In genomic region chr17:29041091-29041490, GRCh38 we compare ENCODE assay signal across 25 cellular contexts. TPM values are rescaled to one million over a fixed set of nuclear protein-coding genes. Genes with fewer than 3 reads are reported as not detected.
DNase-seq lines count a peak whose midpoint lies in the region; ATAC-seq, FAIRE-seq and TF ChIP-seq lines count a peak whose summit lies in the region.
"Had no signal": no experiment of that assay in that cellular context is flagged by ENCODE, and none has a peak within 500 bp of the region (broad histone marks: within the 10 kb centered on the region; RNA-seq: fewer than 3 reads in every experiment).

No MANE protein-coding gene starts in this region.

- 92% methylated on average over 2 of the region's 2 CpGs; no CpG with 5 or more reads in 1 of the 2 experiments for WGBS in H1 (ENCODE audit: extremely low coverage in 1 of 2, insufficient coverage in 1 of 2, insufficient read length in 1 of 2, insufficient replicate concordance in 2 of 2, low coverage in 1 of 2, low lambda C conversion rate in 2 of 2, missing lambda C conversion rate in 1 of 2), 2 experiments
- no CpG with 5 or more reads among the region's 2 CpGs for WGBS in neuronal stem cell (ENCODE audit: extremely low coverage in 2 of 2, insufficient read length in 2 of 2, insufficient replicate concordance in 1 of 2), 2 donors
- WGBS in smooth muscle cell (ENCODE audit: low lambda C conversion rate) = 100% methylated on average over 2 of the region's 2 CpGs

- ATAC-seq in HG03139 (IDR thresholded peaks at IDR 0.05; ENCODE audit: unreplicated experiment) = no peak
- no peak for ATAC-seq in activated CD8-positive, alpha-beta memory T cell treated with anti-CD3 and anti-CD28 coated beads, Interleukin-2, amount 10 ng/mL, durations not matched to agents 7 days and 5 days
- ATAC-seq: K562 had no signal

- peak overlapping the region; percentile 13 for H3K4me3 ChIP-seq in SJCRH30
- H3K4me3 ChIP-seq in H1 (ENCODE audit: extremely low read depth in 1 of 4, insufficient read depth in 2 of 4, low read depth in 3 of 4, low read length in 4 of 4) = no peak overlapping the region
- no peak overlapping the region for H3K4me3 ChIP-seq in neuronal stem cell (ENCODE audit: low read length in 2 of 2)
- H3K4me3 ChIP-seq in smooth muscle cell = no peak overlapping the region
- H3K4me3 ChIP-seq: HAP-1, K562 had no signal

- H2AK5ac ChIP-seq in H1 (ENCODE audit: low read depth, low read length) (peak overlapping the region; percentile 98), neuronal stem cell (ENCODE audit: low read depth, low read length) (peak overlapping the region; percentile 16)

- no peaks in the 10 kb centered on the region for H4K20me1 ChIP-seq in H1 (replicated peaks in 1 of 2; ENCODE audit: control insufficient read depth in 1 of 2, insufficient read depth in 2 of 2, low read length in 2 of 2)
- H4K20me1 ChIP-seq in smooth muscle cell (ENCODE audit: low read depth) = no peaks in the 10 kb centered on the region

- H3K36me3 ChIP-seq in SJCRH30 (no peaks in the 10 kb centered on the region), H1 (ENCODE audit: control insufficient read depth in 2 of 4, insufficient read depth in 4 of 4, low read length in 3 of 4) (peaks cover 0 to 10% (median 1%) of the 10 kb centered on the region in 4 experiments; a peak in 3 of 8 replicates), neuronal stem cell (replicated peaks in 1 of 2; ENCODE audit: control insufficient read depth in 2 of 2, insufficient read depth in 2 of 2, low read length in 2 of 2) (no peaks in the 10 kb centered on the region), smooth muscle cell (ENCODE audit: low read depth) (no peaks in the 10 kb centered on the region)
- H3K36me3 ChIP-seq: HAP-1 had no signal

- DNase-seq in SJCRH30 (peak in 1 of 2 experiments; percentile 37), H1 (ENCODE audit: low read depth in 1 of 2, low spot score in 2 of 2) (no peak), neuronal stem cell (ENCODE audit: low spot score) (no peak), smooth muscle cell (lab: John Stamatoyannopoulos, UW; ENCODE audit: unreplicated experiment) (no peak), DMS 273 (lab: John Stamatoyannopoulos, UW; ENCODE audit: unreplicated experiment) (no peak), GM19239 (ENCODE audit: insufficient read length, low spot score) (no peak)
- no peak for DNase-seq in activated CD8-positive, alpha-beta memory T cell treated with anti-CD3 and anti-CD28 coated beads, Interleukin-2, amount 10 ng/mL, durations not matched to agents 7 days and 5 days
- DNase-seq: AML-193; Caco-2; CD4-positive, alpha-beta T cell; DMS153; DMS79; GDM1 had no signal

- no peak overlapping the region for H3K4me3 Mint-ChIP-seq in activated CD8-positive, alpha-beta memory T cell treated with anti-CD3 and anti-CD28 coated beads, Interleukin-2, amount 10 ng/mL, durations not matched to agents 7 days and 5 days
- H3K4me3 Mint-ChIP-seq: CD4-positive, alpha-beta T cell had no signal

- peaks cover 4% of the 10 kb centered on the region; the same call in 1 of the 2 replicates for H3K23me2 ChIP-seq in H1 (ENCODE audit: low read depth, low read length)

- H3K79me2 ChIP-seq in H1 (ENCODE audit: control insufficient read depth in 1 of 2, insufficient read depth in 2 of 2, low read length in 2 of 2) = peaks cover 0 to 6% of the 10 kb centered on the region in 2 experiments; a peak in 1 of 4 replicates
- no peaks in the 10 kb centered on the region for H3K79me2 ChIP-seq in smooth muscle cell (ENCODE audit: low read depth)

- TF ChIP-seq CTCF in H1 (IDR thresholded peaks at IDR 0.05; ENCODE audit: control extremely low read depth in 1 of 3, insufficient read depth in 1 of 3, low read depth in 1 of 3, low read length in 3 of 3) (no peak), smooth muscle cell (IDR thresholded peaks at IDR 0.05; ENCODE audit: borderline replicate concordance, insufficient read depth, poor library complexity, severe bottlenecking) (no peak)

- H3K27ac ChIP-seq in SJCRH30 (peak overlapping the region; percentile 99), H1 (ENCODE audit: low read depth, low read length) (no peak overlapping the region), neuronal stem cell (replicated peaks; ENCODE audit: low read length) (no peak overlapping the region), smooth muscle cell (ENCODE audit: low read depth) (peak overlapping the region; percentile 70)
- H3K27ac ChIP-seq: C4-2B had no signal

- peaks cover 7% of the 10 kb centered on the region for H3F3A ChIP-seq in smooth muscle cell (ENCODE audit: low read depth)

- no peak for TF ChIP-seq EP300 in H1 (IDR thresholded peaks at IDR 0.05; ENCODE audit: borderline replicate concordance in 1 of 2, low read depth in 2 of 2, low read length in 2 of 2)

- H3K9ac ChIP-seq in H1 (replicated peaks in 1 of 4; ENCODE audit: extremely low read depth in 1 of 4, low read depth in 3 of 4, low read length in 3 of 4) (no peak overlapping the region), neuronal stem cell (ENCODE audit: low read depth, low read length, poor library complexity) (no peak overlapping the region), smooth muscle cell (ENCODE audit: low read depth) (no peak overlapping the region)

- no peak overlapping the region for H3K23ac ChIP-seq in H1 (ENCODE audit: insufficient read length)
- H3K23ac ChIP-seq in neuronal stem cell (ENCODE audit: low read depth, low read length, poor library complexity) = no peak overlapping the region

- peak overlapping the region; percentile 89 for H3K18ac ChIP-seq in H1 (ENCODE audit: extremely low read depth, low read length)
- peak overlapping the region; percentile 29 for H3K18ac ChIP-seq in neuronal stem cell (ENCODE audit: low read length)

- H3K4ac ChIP-seq in H1 (replicated peaks; ENCODE audit: insufficient read length, low read depth, low read length) = peak overlapping the region; percentile 24
- H3K4ac ChIP-seq in neuronal stem cell (ENCODE audit: low read length) = no peak overlapping the region

- no peak overlapping the region for H4K5ac ChIP-seq in H1 (ENCODE audit: insufficient read length, low read depth, low read length)

- CTCF ChIA-PET in H1 (lab: Charles Lee; ENCODE audit: partially characterized antibody) = interaction anchor here (2.1 to 4.8 kb wide), 6 partner anchors 19 to 75 kb away, joined by 6 to 23 read pairs (median 10); no protein-coding TSS in a partner anchor
- CTCF ChIA-PET in activated CD8-positive, alpha-beta memory T cell treated with anti-CD3 and anti-CD28 coated beads, Interleukin-2, amount 10 ng/mL, durations not matched to agents 7 days and 5 days (lab: Charles Lee) = no interaction called here

- H4K8ac ChIP-seq in H1 (ENCODE audit: extremely low read depth, insufficient read depth, low read length) = no peak overlapping the region
- H4K8ac ChIP-seq in neuronal stem cell (ENCODE audit: low read depth, low read length) = no peak overlapping the region

- H3K27me3 Mint-ChIP-seq in activated CD8-positive, alpha-beta memory T cell treated with anti-CD3 and anti-CD28 coated beads, Interleukin-2, amount 10 ng/mL, durations not matched to agents 7 days and 5 days = peaks cover 3% of the 10 kb centered on the region

- POLR2A ChIA-PET in H1 (lab: Charles Lee; ENCODE audit: partially characterized antibody) = interaction anchor here (1.3 to 2.0 kb wide), 2 partner anchors 10 to 72 kb away, joined by 3 to 4 read pairs; no protein-coding TSS in a partner anchor

- no peak overlapping the region for H3K27ac Mint-ChIP-seq in activated CD8-positive, alpha-beta memory T cell treated with anti-CD3 and anti-CD28 coated beads, Interleukin-2, amount 10 ng/mL, durations not matched to agents 7 days and 5 days
- H3K27ac Mint-ChIP-seq: CD4-positive, alpha-beta T cell had no signal

- H3K4me1 ChIP-seq in SJCRH30 = peaks cover 71% of the 10 kb centered on the region
- peaks cover 17 to 37% (median 27%) of the 10 kb centered on the region in 4 experiments for H3K4me1 ChIP-seq in H1 (replicated peaks in 1 of 4; ENCODE audit: control insufficient read depth in 3 of 4, insufficient read depth in 4 of 4, low read length in 3 of 4)
- H3K4me1 ChIP-seq in neuronal stem cell (ENCODE audit: control insufficient read depth in 2 of 2, insufficient read depth in 1 of 2, low read depth in 1 of 2, low read length in 2 of 2) = peaks cover 23 to 59% of the 10 kb centered on the region in 2 donors
- H3K4me1 ChIP-seq in smooth muscle cell (ENCODE audit: low read depth) = peaks cover 40% of the 10 kb centered on the region
- H3K4me1 ChIP-seq: Caco-2 had no signal

- H4K91ac ChIP-seq in H1 (replicated peaks; ENCODE audit: insufficient read length, low read length) (peak overlapping the region; percentile 48), neuronal stem cell (ENCODE audit: low read depth, low read length, poor library complexity) (no peak overlapping the region)

- H3K79me1 ChIP-seq in H1 (ENCODE audit: low read depth, low read length) = 0 out of 2 replicates have a peak, but pooled peaks cover 2% of the 10 kb centered on the region
- no peaks in the 10 kb centered on the region for H3K79me1 ChIP-seq in neuronal stem cell (ENCODE audit: low read depth, low read length)

- H3K27me3 ChIP-seq in SJCRH30 (no peaks in the 10 kb centered on the region), H1 (replicated peaks in 1 of 4; ENCODE audit: control insufficient read depth in 3 of 4, extremely low read depth in 1 of 4, insufficient read depth in 3 of 4, low read length in 3 of 4) (no peaks in the 10 kb centered on the region), neuronal stem cell (ENCODE audit: control insufficient read depth in 3 of 3, insufficient read depth in 3 of 3, low read depth in 1 of 3, low read length in 3 of 3) (no peaks in the 10 kb centered on the region), smooth muscle cell (ENCODE audit: low read depth) (no peaks in the 10 kb centered on the region)

- no peak overlapping the region for H3K56ac ChIP-seq in H1 (replicated peaks; ENCODE audit: insufficient read length, low read depth, low read length)

- peaks cover 10% of the 10 kb centered on the region for H3K4me1 Mint-ChIP-seq in activated CD8-positive, alpha-beta memory T cell treated with anti-CD3 and anti-CD28 coated beads, Interleukin-2, amount 10 ng/mL, durations not matched to agents 7 days and 5 days

- H2BK5ac ChIP-seq in H1 (ENCODE audit: low read depth, low read length) (peak overlapping the region; percentile 98; the same call in 1 of the 2 replicates), neuronal stem cell (ENCODE audit: low read length) (no peak overlapping the region)

- FAIRE-seq in H1 (lab: Jason Lieb, UNC) (no peak), GM19239 (lab: Jason Lieb, UNC) (no peak)
- FAIRE-seq: A204.1, D721Med, GM12892, GM18507, HTR-8/SVneo, K562 had no signal

- H2BK120ac ChIP-seq in H1 (replicated peaks; ENCODE audit: low read depth, low read length) (peak overlapping the region; percentile 10), neuronal stem cell (ENCODE audit: low read depth, low read length) (no peak overlapping the region)

- no peaks in the 10 kb centered on the region for H3K9me3 Mint-ChIP-seq in activated CD8-positive, alpha-beta memory T cell treated with anti-CD3 and anti-CD28 coated beads, Interleukin-2, amount 10 ng/mL, durations not matched to agents 7 days and 5 days (ENCODE audit: low read depth)
- H3K9me3 Mint-ChIP-seq: CD4-positive, alpha-beta T cell had no signal

- H2BK12ac ChIP-seq in H1 (ENCODE audit: low read depth, low read length) (peak overlapping the region; percentile 95; the same call in 1 of the 2 replicates), neuronal stem cell (ENCODE audit: low read length) (no peak overlapping the region)

- no peak overlapping the region for H3K4me2 ChIP-seq in H1 (ENCODE audit: insufficient read depth in 1 of 2, low read depth in 2 of 2, low read length in 2 of 2)
- H3K4me2 ChIP-seq in neuronal stem cell (ENCODE audit: insufficient read depth, low read length, poor library complexity, severe bottlenecking) = no peak overlapping the region
- no peak overlapping the region for H3K4me2 ChIP-seq in smooth muscle cell

- H3K9me3 ChIP-seq in SJCRH30 (replicated peaks) (no peaks in the 10 kb centered on the region), H1 (ENCODE audit: insufficient read depth in 2 of 2, low read depth in 1 of 2, low read length in 1 of 2) (no peaks in the 10 kb centered on the region), neuronal stem cell (replicated peaks in 1 of 2; ENCODE audit: control insufficient read depth in 2 of 2, insufficient read depth in 1 of 2, low read depth in 1 of 2, low read length in 2 of 2) (peaks cover 0 to 1% of the 10 kb centered on the region in 2 donors), smooth muscle cell (replicated peaks; ENCODE audit: low read depth) (no peaks in the 10 kb centered on the region)
- H3K9me3 ChIP-seq: Caco-2, HAP-1 had no signal

- H2BK20ac ChIP-seq in H1 (ENCODE audit: low read length) = peak overlapping the region; percentile 100

- no peaks in the 10 kb centered on the region for H3K36me3 Mint-ChIP-seq in activated CD8-positive, alpha-beta memory T cell treated with anti-CD3 and anti-CD28 coated beads, Interleukin-2, amount 10 ng/mL, durations not matched to agents 7 days and 5 days

- H2BK15ac ChIP-seq in H1 (ENCODE audit: low read length) (peak overlapping the region; percentile 82; the same call in 1 of the 2 replicates), neuronal stem cell (ENCODE audit: low read length) (no peak overlapping the region)

- no peak for TF ChIP-seq POLR2A in H1 (IDR thresholded peaks at IDR 0.05; ENCODE audit: control extremely low read depth in 1 of 2, low read depth in 2 of 2, low read length in 2 of 2)

- H2AFZ ChIP-seq in H1 (ENCODE audit: low read length) (no peak overlapping the region), neuronal stem cell (ENCODE audit: low read length) (no peak overlapping the region), smooth muscle cell (ENCODE audit: low read depth) (no peak overlapping the region)

- no peak for TF ChIP-seq RAD21 in H1 (IDR thresholded peaks at IDR 0.05 in 1 of 2, conservative IDR thresholded peaks at IDR 0.05 in 1 of 2; ENCODE audit: low read depth in 2 of 2, low read length in 2 of 2)

- H3K14ac ChIP-seq in H1 (ENCODE audit: insufficient read length) = no peak overlapping the region
- H3K14ac ChIP-seq in neuronal stem cell (ENCODE audit: low read length) = no peak overlapping the region

RNA-seq across cellular contexts. Expression of gene PIPOX, which starts 1.9 kb away (rescaled TPM):
- total RNA-seq in SJCRH30 (2014; rRNA removed; shearing (Covaris generic)) = 91.7 and 96.8 TPM in 2 replicates
- total RNA-seq in H1 (2021; fragmentation: NEBNext Ultra II Directional; extraction: Animal tissue kit (Norgen Biotek cat#: 25700)) = 55.5 and 57.2 TPM in 2 replicates
- polyA plus RNA-seq in H1 (2011; rRNA removed) (75.0 and 99.6 TPM in 2 replicates), smooth muscle cell (1.3 and 1.9 TPM in 2 replicates)
- 70.3 TPM for polyA plus RNA-seq in H1 (2011; cell fraction: cytosol; rRNA removed)
- 39.1 TPM for polyA plus RNA-seq in H1 (2011; cell fraction: nucleus; rRNA removed)
- polyA plus RNA-seq in H1 (2012, experiment 1 of 2) = 46.5 to 58.4 TPM (median 54.3 TPM) in 4 replicates
- polyA plus RNA-seq in H1 (2012, experiment 2 of 2) = 39.4 TPM
- polyA plus RNA-seq in H1 (2013, experiment 1 of 2) = 51.2 TPM
- 48.0 TPM for polyA plus RNA-seq in H1 (2013, experiment 2 of 2)
- polyA minus RNA-seq in H1 (2011; rRNA and poly(A)+ RNA removed) = 68.1 and 68.2 TPM in 2 replicates
- polyA minus RNA-seq in H1 (2011; cell fraction: cytosol; rRNA and poly(A)+ RNA removed) = 15.8 TPM
- 28.2 TPM for polyA minus RNA-seq in H1 (2011; cell fraction: nucleus; rRNA and poly(A)+ RNA removed)
- 2.7 TPM for polyA plus RNA-seq in neuronal stem cell (2013, experiment 1 of 2)
- polyA plus RNA-seq in neuronal stem cell (2013, experiment 2 of 2) = 2.9 TPM
- total RNA-seq in smooth muscle cell = 0.63 and 0.94 TPM in 2 replicates
- 1 to 10 TPM; 1.6 to 2.2 TPM for total RNA-seq in activated CD8-positive, alpha-beta memory T cell treated with anti-CD3 and anti-CD28 coated beads, Interleukin-2, amount 10 ng/mL, durations not matched to agents 7 days and 5 days

RNA-seq across cellular contexts. Expression of gene SEZ6, which starts 35.3 kb away (rescaled TPM):
- 16.1 and 20.5 TPM in 2 replicates for total RNA-seq in SJCRH30 (2014; rRNA removed; shearing (Covaris generic))
- total RNA-seq in H1 (2021; fragmentation: NEBNext Ultra II Directional; extraction: Animal tissue kit (Norgen Biotek cat#: 25700)) = 6.9 and 7.8 TPM in 2 replicates
- polyA plus RNA-seq in H1 (2011; rRNA removed) = 8.5 and 16.1 TPM in 2 replicates
- 4.8 TPM for polyA plus RNA-seq in H1 (2011; cell fraction: cytosol; rRNA removed)
- 18.6 TPM for polyA plus RNA-seq in H1 (2011; cell fraction: nucleus; rRNA removed)
- 10.7 to 21.5 TPM (median 18.7 TPM) in 4 replicates for polyA plus RNA-seq in H1 (2012, experiment 1 of 2)
- polyA plus RNA-seq in H1 (2012, experiment 2 of 2) = 19.3 TPM
- polyA plus RNA-seq in H1 (2013, experiment 1 of 2) = 11.1 TPM
- 10.2 TPM for polyA plus RNA-seq in H1 (2013, experiment 2 of 2)
- polyA minus RNA-seq in H1 (2011; rRNA and poly(A)+ RNA removed) = 5.6 and 13.9 TPM in 2 replicates
- polyA minus RNA-seq in H1 (2011; cell fraction: cytosol; rRNA and poly(A)+ RNA removed) = 5.6 TPM
- 7.6 TPM for polyA minus RNA-seq in H1 (2011; cell fraction: nucleus; rRNA and poly(A)+ RNA removed)
- polyA plus RNA-seq in neuronal stem cell (2013, experiment 1 of 2) = 0.04 TPM
- 0.04 TPM for polyA plus RNA-seq in neuronal stem cell (2013, experiment 2 of 2)
- not detected in 2 replicates for total RNA-seq in smooth muscle cell
- polyA plus RNA-seq in smooth muscle cell = 0.64 TPM in 1 of 2 replicates, not detected in the other
- total RNA-seq in activated CD8-positive, alpha-beta memory T cell treated with anti-CD3 and anti-CD28 coated beads, Interleukin-2, amount 10 ng/mL, durations not matched to agents 7 days and 5 days = not detected
- total RNA-seq: Caco-2, Daoy, IMR-90, K562 had no signal
- polyA plus RNA-seq: BJ, IMR-90, K562 had no signal

Comparison
In these comparisons a context has a peak if more than half of its experiments do, and no peak if none do; other contexts are left out.
1. H3K27ac ChIP-seq: peak in SJCRH30 (single experiment) and smooth muscle cell (single experiment); none in H1 (single experiment) and neuronal stem cell (single experiment).
2. RNA of gene PIPOX, which starts 1.9 kb away (total RNA-seq): 91.7 to 96.8 TPM in SJCRH30 and 55.5 to 57.2 TPM in H1; 1.6 to 2.2 TPM in activated CD8-positive, alpha-beta memory T cell treated with anti-CD3 and anti-CD28 coated beads, Interleukin-2, amount 10 ng/mL, durations not matched to agents 7 days and 5 days and 0.63 to 0.94 TPM in smooth muscle cell; every median in the first group is over 10 times any median in the second.